22 cellular contexts compared by ENCODE assay signal in genomic region chr18:7657050-7657449, GRCh38.
DNase-seq lines count a peak whose midpoint lies in the region; ATAC-seq and TF ChIP-seq lines count a peak whose summit lies in the region.
"Had no signal": no experiment of that assay in that cellular context is flagged by ENCODE, and none has a peak within 500 bp of the region (broad histone marks: within the 10 kb centered on the region; RNA-seq: fewer than 3 reads in every experiment).

No MANE protein-coding gene starts in this region.

- ATAC-seq in Right ventricle myocardium inferior (peak; percentile 94), heart right ventricle (peak; percentile 85 to 98 (median 94)), lower lobe of right lung (peak; percentile 25 to 32), upper lobe of right lung (peak; percentile 39), GM18502 (IDR thresholded peaks at IDR 0.05; ENCODE audit: poor library complexity, unreplicated experiment) (no peak), left colon (no peak)
- ATAC-seq: HCT116, PC-3 had no signal

- H3K36me3 ChIP-seq in heart right ventricle (no peaks in the 10 kb centered on the region), lower lobe of right lung (no peaks in the 10 kb centered on the region), upper lobe of right lung (no peaks in the 10 kb centered on the region)
- H3K36me3 ChIP-seq: BE2C, SJSA1 had no signal

- H3K9me3 ChIP-seq in heart right ventricle (peaks cover 0 to 3% (median 0%) of the 10 kb centered on the region in 11 donors), lower lobe of right lung (no peaks in the 10 kb centered on the region), upper lobe of right lung (no peaks in the 10 kb centered on the region)
- H3K9me3 ChIP-seq: BE2C, SJSA1 had no signal

- H3K27ac ChIP-seq in heart right ventricle = peak overlapping the region; percentile 32 to 87 (median 74)
- H3K27ac ChIP-seq in lower lobe of right lung = no peak overlapping the region
- H3K27ac ChIP-seq in upper lobe of right lung = no peak overlapping the region
- H3K27ac ChIP-seq: 22Rv1, SJSA1 had no signal

- intact Hi-C loops in Right ventricle myocardium inferior (cut with DNase I) = loop anchor here (5.0 kb wide), 2 partner anchors 40 to 195 kb away; no protein-coding TSS in a partner anchor
- intact Hi-C loops in cardiac septum (cut with DNase I) = loop anchor here (5.0 kb wide), 1 partner anchor 35 kb away; no protein-coding TSS in a partner anchor
- intact Hi-C loops in heart right ventricle (cut with DNase I) = loop anchor here in 1 of 10 donors (5.0 kb wide), 1 partner anchor 40 kb away; no protein-coding TSS in a partner anchor
- intact Hi-C loops in lower lobe of right lung (cut with DNase I) = no loop called here
- intact Hi-C loops in upper lobe of right lung (cut with DNase I) = no loop called here
- intact Hi-C loops in left colon (cut with DNase I, micrococcal nuclease) = no loop called here

- WGBS in heart right ventricle, 2 donors = 34 to 40% methylated on average over 6 of the region's 6 CpGs

- H3K4me1 ChIP-seq in heart right ventricle (peaks cover 6 to 77% (median 50%) of the 10 kb centered on the region in 9 donors), lower lobe of right lung (peaks cover 9% of the 10 kb centered on the region), upper lobe of right lung (peaks cover 15% of the 10 kb centered on the region)
- H3K4me1 ChIP-seq: BE2C had no signal

- H3K4me3 ChIP-seq in heart right ventricle = no peak overlapping the region
- no peak overlapping the region for H3K4me3 ChIP-seq in lower lobe of right lung
- no peak overlapping the region for H3K4me3 ChIP-seq in upper lobe of right lung
- H3K4me3 ChIP-seq: SJSA1 had no signal

- DNase-seq in Right ventricle myocardium inferior (ENCODE audit: missing footprints) (no peak), cardiac septum (ENCODE audit: low spot score) (no peak), heart right ventricle (peak; percentile 18 to 58), lower lobe of right lung (no peak), upper lobe of right lung (no peak), left colon (no peak)
- no peak for DNase-seq in effector CD8-positive, alpha-beta T cell (lab: John Stamatoyannopoulos, UW)
- DNase-seq: ACHN; BE2C; Calu3; CD8-positive, alpha-beta memory T cell; DND-41; KBM-7; NCI-H2029; NCI-H446 treated with DMSO at 0.1 percent for 48 hours; NCI-H82; NK-92 treated with Interleukin-12 subunit alpha and Interleukin-12 subunit beta, amount 100 ng/mL, for 24 hours; PC-3 had no signal

- TF ChIP-seq CTCF in heart right ventricle (IDR thresholded peaks at IDR 0.05) (no peak), lower lobe of right lung (IDR thresholded peaks at IDR 0.05) (no peak), upper lobe of right lung (IDR thresholded peaks at IDR 0.05) (no peak)

- H3K27me3 ChIP-seq in heart right ventricle (no peaks in the 10 kb centered on the region), lower lobe of right lung (ENCODE audit: low read depth) (no peaks in the 10 kb centered on the region), upper lobe of right lung (no peaks in the 10 kb centered on the region)
- H3K27me3 ChIP-seq: BE2C, SJSA1 had no signal

Comparison
In these comparisons a context has a peak if more than half of its experiments do, and no peak if none do; other contexts are left out.
1. DNase-seq: peak in heart right ventricle (2 of 2); none in Right ventricle myocardium inferior (single experiment), cardiac septum (single experiment), lower lobe of right lung (single experiment), upper lobe of right lung (single experiment), effector CD8-positive, alpha-beta T cell (single experiment) and left colon (0 of 2).
2. ATAC-seq: peak in Right ventricle myocardium inferior (single experiment), heart right ventricle (8 of 8), lower lobe of right lung (2 of 2) and upper lobe of right lung (single experiment); none in GM18502 (single experiment) and left colon (single experiment).
3. H3K27ac ChIP-seq: peak in heart right ventricle (10 of 10); none in lower lobe of right lung (single experiment) and upper lobe of right lung (single experiment).
4. intact Hi-C loops: an anchor here in Right ventricle myocardium inferior (5.0 kb wide) and cardiac septum (5.0 kb wide); none called in lower lobe of right lung, upper lobe of right lung and left colon.